ENCODE assay signal across 23 cellular contexts in the genomic region with DNA sequence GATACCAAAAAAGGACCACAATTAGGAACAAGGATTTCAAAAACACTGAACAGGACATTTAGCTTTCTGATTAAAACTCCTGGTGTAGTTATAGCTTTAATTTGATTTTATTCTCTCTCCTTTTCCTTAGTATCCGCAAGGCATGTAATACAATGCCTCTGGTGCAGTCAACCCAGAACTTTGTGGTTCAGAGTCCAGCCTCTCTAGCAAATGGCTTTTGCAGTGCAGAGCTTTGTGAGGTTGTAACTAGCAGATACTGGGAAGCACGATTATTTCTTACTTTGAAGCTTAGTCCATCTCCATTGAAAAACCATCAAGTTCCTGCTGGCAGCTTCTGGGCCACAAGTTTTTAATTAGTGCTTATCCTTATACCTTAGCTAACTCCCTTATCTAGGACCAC.
A peak's percentile ranks its signal among the peaks of the same experiment; 100 is the strongest.
DNase-seq lines count a peak whose midpoint lies in the region; ATAC-seq and TF ChIP-seq lines count a peak whose summit lies in the region.
"Had no signal": no experiment of that assay in that cellular context is flagged by ENCODE, and none has a peak within 500 bp of the region (broad histone marks: within the 10 kb centered on the region; RNA-seq: fewer than 3 reads in every experiment).

No MANE protein-coding gene starts in this region.

- H3K27me3 Mint-ChIP-seq in activated CD8-positive, alpha-beta T cell treated with anti-CD3 and anti-CD28 coated beads, Interleukin-2, amount 10 ng/mL, durations not matched to agents 7 days and 5 days (ENCODE audit: low read depth), result no peaks in the 10 kb centered on the region
- H3K27me3 Mint-ChIP-seq: CD4-positive, CD25-positive, alpha-beta regulatory T cell had no signal

- H3K4me3 Mint-ChIP-seq in activated CD8-positive, alpha-beta T cell treated with anti-CD3 and anti-CD28 coated beads, Interleukin-2, amount 10 ng/mL, durations not matched to agents 7 days and 5 days, result no peak overlapping the region
- H3K4me3 Mint-ChIP-seq: CD4-positive, CD25-positive, alpha-beta regulatory T cell; CD8-positive, alpha-beta T cell; GM23338; H9 had no signal

- 59 to 72% methylated on average over 2 of the region's 2 CpGs for WGBS in gastroesophageal sphincter (ENCODE audit: low coverage in 1 of 2), 2 donors

- POLR2A ChIA-PET in activated CD8-positive, alpha-beta T cell treated with anti-CD3 and anti-CD28 coated beads, Interleukin-2, amount 10 ng/mL, durations not matched to agents 7 days and 5 days (lab: Charles Lee), result interaction anchor here (0.5 kb wide), 1 partner anchor 660 kb away, joined by 3 read pairs; no protein-coding TSS in a partner anchor

- no peak for TF ChIP-seq EP300 in gastroesophageal sphincter (IDR thresholded peaks at IDR 0.05)

- no peaks in the 10 kb centered on the region for H3K36me3 ChIP-seq in BE2C
- H3K36me3 ChIP-seq in gastroesophageal sphincter, result no peaks in the 10 kb centered on the region
- H3K36me3 ChIP-seq: BLaER1 had no signal

- ATAC-seq in activated CD8-positive, alpha-beta T cell treated with anti-CD3 and anti-CD28 coated beads, Interleukin-2, amount 10 ng/mL, durations not matched to agents 7 days and 5 days, result no peak
- no peak for ATAC-seq in gastroesophageal sphincter
- ATAC-seq: A549; CD8-positive, alpha-beta T cell; GM12878; GM23338; HCT116 had no signal

- CTCF ChIA-PET in activated CD8-positive, alpha-beta T cell treated with anti-CD3 and anti-CD28 coated beads, Interleukin-2, amount 10 ng/mL, durations not matched to agents 7 days and 5 days (lab: Charles Lee), result no interaction called here

- no peak overlapping the region for H3K27ac Mint-ChIP-seq in activated CD8-positive, alpha-beta T cell treated with anti-CD3 and anti-CD28 coated beads, Interleukin-2, amount 10 ng/mL, durations not matched to agents 7 days and 5 days
- H3K27ac Mint-ChIP-seq: CD4-positive, CD25-positive, alpha-beta regulatory T cell; CD8-positive, alpha-beta T cell; GM23338; H9 had no signal

- peaks cover 25% of the 10 kb centered on the region for H3K4me1 ChIP-seq in BE2C
- no peaks in the 10 kb centered on the region for H3K4me1 ChIP-seq in gastroesophageal sphincter
- H3K4me1 ChIP-seq: A549, BLaER1, Caco-2 had no signal

- H3K36me3 Mint-ChIP-seq in activated CD8-positive, alpha-beta T cell treated with anti-CD3 and anti-CD28 coated beads, Interleukin-2, amount 10 ng/mL, durations not matched to agents 7 days and 5 days (ENCODE audit: low read depth), result no peaks in the 10 kb centered on the region
- H3K36me3 Mint-ChIP-seq: CD4-positive, CD25-positive, alpha-beta regulatory T cell; CD8-positive, alpha-beta T cell had no signal

- no peak overlapping the region for H3K27ac ChIP-seq in gastroesophageal sphincter
- H3K27ac ChIP-seq: A549, BLaER1, C4-2B had no signal

- no peaks in the 10 kb centered on the region for H3K4me1 Mint-ChIP-seq in activated CD8-positive, alpha-beta T cell treated with anti-CD3 and anti-CD28 coated beads, Interleukin-2, amount 10 ng/mL, durations not matched to agents 7 days and 5 days (ENCODE audit: low read depth)
- H3K4me1 Mint-ChIP-seq: CD4-positive, CD25-positive, alpha-beta regulatory T cell; GM23338; H9 had no signal

- peak; percentile 54 for DNase-seq in BE2C
- peak; percentile 3 for DNase-seq in epithelial cell of proximal tubule (ENCODE audit: low read depth)
- peak; percentile 43 for DNase-seq in kidney tubule cell (ENCODE audit: low spot score)
- DNase-seq in renal cortical epithelial cell (ENCODE audit: low read depth), result peak; percentile 73
- DNase-seq in activated CD4-positive, alpha-beta T cell treated with anti-CD3 and anti-CD28 coated beads, Interleukin-2, amount 50 U/mL, for 1 hour, result no peak
- no peak for DNase-seq in ureter (ENCODE audit: low spot score)
- DNase-seq in activated CD8-positive, alpha-beta T cell treated with anti-CD3 and anti-CD28 coated beads, Interleukin-2, amount 10 ng/mL, durations not matched to agents 7 days and 5 days, result no peak
- DNase-seq: 8988T; Caco-2; CD4-positive, CD25-positive, alpha-beta regulatory T cell; CD8-positive, alpha-beta T cell; DMS 273 treated with DMSO at 0.1 percent for 48 hours; DMS79; EL; GDM1; H9 had no signal

- H3K9me3 ChIP-seq in BE2C (no peaks in the 10 kb centered on the region), gastroesophageal sphincter (no peaks in the 10 kb centered on the region)
- H3K9me3 ChIP-seq: A549, BLaER1, Caco-2 had no signal

- H3K4me3 ChIP-seq in BE2C (ENCODE audit: low read depth, low read length) (0 out of 2 replicates have a peak overlapping the region, but pooled peaks have one; percentile 12), epithelial cell of proximal tubule (ENCODE audit: low read depth, low read length) (no peak overlapping the region), gastroesophageal sphincter (no peak overlapping the region)
- H3K4me3 ChIP-seq: A549, BLaER1, GM12878, GM23338 had no signal

- TF ChIP-seq CTCF in BE2C (IDR thresholded peaks at IDR 0.05; ENCODE audit: low read depth, low read length), result no peak
- no peak for TF ChIP-seq CTCF in epithelial cell of proximal tubule (conservative IDR thresholded peaks at IDR 0.05; ENCODE audit: low read depth, low read length)
- no peak for TF ChIP-seq CTCF in gastroesophageal sphincter (IDR thresholded peaks at IDR 0.05)

- H3K27me3 ChIP-seq in BE2C (no peaks in the 10 kb centered on the region), gastroesophageal sphincter (no peaks in the 10 kb centered on the region)
- H3K27me3 ChIP-seq: BLaER1 had no signal

- no peaks in the 10 kb centered on the region for H3K9me3 Mint-ChIP-seq in activated CD8-positive, alpha-beta T cell treated with anti-CD3 and anti-CD28 coated beads, Interleukin-2, amount 10 ng/mL, durations not matched to agents 7 days and 5 days (ENCODE audit: insufficient read depth)
- H3K9me3 Mint-ChIP-seq: CD8-positive, alpha-beta T cell; GM23338; H9 had no signal

- TF ChIP-seq POLR2A in gastroesophageal sphincter (IDR thresholded peaks at IDR 0.05), result no peak

Comparison
In these comparisons a context has a peak if more than half of its experiments do, and no peak if none do; other contexts are left out.
1. DNase-seq: peak in BE2C (single experiment), epithelial cell of proximal tubule (single experiment), kidney tubule cell (single experiment) and renal cortical epithelial cell (single experiment); none in activated CD4-positive, alpha-beta T cell treated with anti-CD3 and anti-CD28 coated beads, Interleukin-2, amount 50 U/mL, for 1 hour (single experiment), ureter (single experiment) and activated CD8-positive, alpha-beta T cell treated with anti-CD3 and anti-CD28 coated beads, Interleukin-2, amount 10 ng/mL, durations not matched to agents 7 days and 5 days (single experiment).